ENCODE assay signal across 12 cellular contexts in the genomic region with DNA sequence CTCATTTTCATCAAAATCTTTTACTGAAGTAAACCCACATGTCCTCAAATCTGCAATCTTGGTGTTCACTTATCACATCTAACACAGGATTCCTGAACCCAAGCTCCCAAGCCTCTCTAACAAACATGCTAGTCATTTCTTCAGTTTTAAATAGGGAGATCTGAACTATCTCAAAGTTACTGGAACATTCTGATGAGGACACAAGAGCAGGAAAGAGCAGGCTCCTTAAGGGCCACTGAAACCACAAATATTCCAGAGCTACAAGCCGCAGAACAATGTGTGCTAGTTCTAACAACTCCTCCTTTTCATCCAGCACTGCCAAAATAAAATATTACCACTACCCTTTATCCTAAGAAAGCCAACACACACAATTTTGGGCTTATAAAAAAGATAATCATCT. TPM values are rescaled to one million over a fixed set of nuclear protein-coding genes. Genes with fewer than 3 reads are reported as not detected.
DNase-seq lines count a peak whose midpoint lies in the region; ATAC-seq and TF ChIP-seq lines count a peak whose summit lies in the region.
"Had no signal": no experiment of that assay in that cellular context is flagged by ENCODE, and none has a peak within 500 bp of the region (broad histone marks: within the 10 kb centered on the region; RNA-seq: fewer than 3 reads in every experiment).

No MANE protein-coding gene starts in this region.

- H2AFZ ChIP-seq in IMR-90 (replicated peaks; ENCODE audit: low read length, poor library complexity) = no peak overlapping the region

- no peak overlapping the region for H3K27ac Mint-ChIP-seq in natural killer cell treated with Interleukin-12 subunit alpha and Interleukin-12 subunit beta and Interleukin-15 and Interleukin-18, amount 100 ng/mL, for 72 hours
- H3K27ac Mint-ChIP-seq: activated T-helper 17 cell treated with anti-CD3 and anti-CD28 coated beads, Interleukin-2, amount 50 U/mL, for 72 hours; dendritic cell treated with granulocyte-macrophage colony-stimulating factor and Interleukin-4, amounts not matched to agents 40 ng/mL and 50 ng/mL, for 4 days had no signal

- H3K9me3 Mint-ChIP-seq in natural killer cell treated with Interleukin-12 subunit alpha and Interleukin-12 subunit beta and Interleukin-15 and Interleukin-18, amount 100 ng/mL, for 72 hours = no peaks in the 10 kb centered on the region

- no peak overlapping the region for H3K4ac ChIP-seq in IMR-90 (ENCODE audit: low read depth, low read length)

- no peak overlapping the region for H3K4me2 ChIP-seq in IMR-90 (ENCODE audit: low read depth, low read length)

- H3K27ac ChIP-seq in IMR-90 (ENCODE audit: insufficient read depth, low read length) = no peak overlapping the region
- peak overlapping the region; percentile 65 to 82 for H3K27ac ChIP-seq in coronary artery
- H3K27ac ChIP-seq in left lung = peak overlapping the region in 1 of 2 donors; percentile 73
- peak overlapping the region; percentile 35 to 91 (median 64) for H3K27ac ChIP-seq in tibial nerve

- no peak overlapping the region for H2AK9ac ChIP-seq in IMR-90 (replicated peaks; ENCODE audit: low read depth, low read length, poor library complexity)

- H3K27me3 ChIP-seq in IMR-90 (ENCODE audit: control insufficient read depth, insufficient read depth, low read length) (no peaks in the 10 kb centered on the region), left lung (no peaks in the 10 kb centered on the region), tibial nerve (no peaks in the 10 kb centered on the region)

- no peak overlapping the region for H3K4me3 Mint-ChIP-seq in natural killer cell treated with Interleukin-12 subunit alpha and Interleukin-12 subunit beta and Interleukin-15 and Interleukin-18, amount 100 ng/mL, for 72 hours
- H3K4me3 Mint-ChIP-seq: activated T-helper 17 cell treated with anti-CD3 and anti-CD28 coated beads, Interleukin-2, amount 50 U/mL, for 72 hours; dendritic cell treated with granulocyte-macrophage colony-stimulating factor and Interleukin-4, amounts not matched to agents 40 ng/mL and 50 ng/mL, for 4 days had no signal

- no peak overlapping the region for H3K56ac ChIP-seq in IMR-90 (ENCODE audit: extremely low read depth, insufficient read depth, low read length)

- H3K36me3 Mint-ChIP-seq in natural killer cell treated with Interleukin-12 subunit alpha and Interleukin-12 subunit beta and Interleukin-15 and Interleukin-18, amount 100 ng/mL, for 72 hours = no peaks in the 10 kb centered on the region

- no peak overlapping the region for H2BK20ac ChIP-seq in IMR-90 (ENCODE audit: low read depth, low read length)

- no peak for TF ChIP-seq RAD21 in IMR-90 (IDR thresholded peaks at IDR 0.05; ENCODE audit: low read length)

- H3K23ac ChIP-seq in IMR-90 (ENCODE audit: low read depth, low read length) = no peak overlapping the region

- no peak overlapping the region for H2BK5ac ChIP-seq in IMR-90 (ENCODE audit: low read depth, low read length, poor library complexity, severe bottlenecking)

- TF ChIP-seq CTCF in IMR-90 (conservative IDR thresholded peaks at IDR 0.05; ENCODE audit: low read depth, low read length) = no peak
- no peak for TF ChIP-seq CTCF in coronary artery (IDR thresholded peaks at IDR 0.05)
- no peak for TF ChIP-seq CTCF in left lung (IDR thresholded peaks at IDR 0.05)
- TF ChIP-seq CTCF in tibial nerve (IDR thresholded peaks at IDR 0.05) = no peak

- no peaks in the 10 kb centered on the region for H3K9me1 ChIP-seq in IMR-90 (ENCODE audit: insufficient read depth, low read length)

- CTCF ChIA-PET in IMR-90 (lab: Yijun Ruan, JAX) = interaction anchor here (1.2 kb wide), 1 partner anchor 29 kb away, joined by 3 read pairs; no protein-coding TSS in a partner anchor

- H3K9me3 ChIP-seq in IMR-90 (ENCODE audit: control insufficient read depth, insufficient read depth, low read length) = no peaks in the 10 kb centered on the region
- no peaks in the 10 kb centered on the region for H3K9me3 ChIP-seq in left lung
- no peaks in the 10 kb centered on the region for H3K9me3 ChIP-seq in tibial nerve

- no peaks in the 10 kb centered on the region for H3K27me3 Mint-ChIP-seq in natural killer cell treated with Interleukin-12 subunit alpha and Interleukin-12 subunit beta and Interleukin-15 and Interleukin-18, amount 100 ng/mL, for 72 hours
- H3K27me3 Mint-ChIP-seq: activated T-helper 17 cell treated with anti-CD3 and anti-CD28 coated beads, Interleukin-2, amount 50 U/mL, for 72 hours; dendritic cell treated with granulocyte-macrophage colony-stimulating factor and Interleukin-4, amounts not matched to agents 40 ng/mL and 50 ng/mL, for 4 days had no signal

- dilution Hi-C loops in IMR-90 (cut with HindIII; ENCODE audit: low sequenced_read_pairs, unreplicated experiment) = no loop called here

- DNase-seq in IMR-90 (peak; percentile 6), coronary artery (ENCODE audit: low spot score) (no peak), left lung (no peak), tibial nerve (ENCODE audit: low spot score in 2 of 2) (peak in 1 of 2 donors; percentile 59), T1000 (lab: John Stamatoyannopoulos, UW) (no peak)
- DNase-seq in natural killer cell treated with Interleukin-12 subunit alpha and Interleukin-12 subunit beta and Interleukin-15 and Interleukin-18, amount 100 ng/mL, for 72 hours (ENCODE audit: low spot score) = no peak
- DNase-seq in stimulated activated CD4-positive, alpha-beta T cell treated with anti-CD3 and anti-CD28 coated beads, Interleukin-4, amount 100 ng/mL, for 4 hours = no peak
- DNase-seq: activated CD4-positive, alpha-beta T cell treated with anti-CD3 and anti-CD28 coated beads for 1 hour; NCI-H774 had no signal

- ATAC-seq in IMR-90 (ENCODE audit: low read depth) (no peak), left lung (peak; percentile 89), HG02678 (IDR thresholded peaks at IDR 0.05; ENCODE audit: unreplicated experiment) (no peak)
- no peak for ATAC-seq in natural killer cell treated with Interleukin-12 subunit alpha and Interleukin-12 subunit beta and Interleukin-15 and Interleukin-18, amount 100 ng/mL, for 72 hours
- ATAC-seq: activated T-helper 17 cell treated with anti-CD3 and anti-CD28 coated beads, Interleukin-2, amount 50 U/mL, for 72 hours had no signal

- POLR2A ChIA-PET in IMR-90 (lab: Charles Lee; ENCODE audit: unreplicated experiment) = no interaction called here

- H3K4me3 ChIP-seq in IMR-90 (ENCODE audit: insufficient read depth, low read depth, low read length) = no peak overlapping the region
- H3K4me3 ChIP-seq in coronary artery = no peak overlapping the region
- no peak overlapping the region for H3K4me3 ChIP-seq in left lung
- H3K4me3 ChIP-seq in tibial nerve = no peak overlapping the region

- no peaks in the 10 kb centered on the region for H3K36me3 ChIP-seq in IMR-90 (ENCODE audit: control insufficient read depth, insufficient read depth, low read length)
- no peaks in the 10 kb centered on the region for H3K36me3 ChIP-seq in left lung
- H3K36me3 ChIP-seq in tibial nerve = no peaks in the 10 kb centered on the region

- no peak overlapping the region for H2BK15ac ChIP-seq in IMR-90 (ENCODE audit: low read depth, low read length)

- no TSS peak for BruUV-seq in IMR-90 (replicated peaks; lab: Mats Ljungman, UMichigan)

- H3K4me1 Mint-ChIP-seq in natural killer cell treated with Interleukin-12 subunit alpha and Interleukin-12 subunit beta and Interleukin-15 and Interleukin-18, amount 100 ng/mL, for 72 hours (ENCODE audit: low read depth in 2 of 2) = peaks cover 0 to 2% of the 10 kb centered on the region in 2 donors
- H3K4me1 Mint-ChIP-seq: activated T-helper 17 cell treated with anti-CD3 and anti-CD28 coated beads, Interleukin-2, amount 50 U/mL, for 72 hours had no signal

- in situ Hi-C loops in IMR-90 (cut with MboI; ENCODE audit: low sequenced_read_pairs) = no loop called here

- no peaks in the 10 kb centered on the region for H3K4me1 ChIP-seq in IMR-90 (ENCODE audit: control insufficient read depth, insufficient read depth, low read length)
- no peaks in the 10 kb centered on the region for H3K4me1 ChIP-seq in left lung
- peaks cover 0 to 19% (median 2%) of the 10 kb centered on the region in 4 donors for H3K4me1 ChIP-seq in tibial nerve

- no peak overlapping the region for H3K18ac ChIP-seq in IMR-90 (ENCODE audit: low read depth, low read length)

- no peak overlapping the region for H3K14ac ChIP-seq in IMR-90 (replicated peaks; ENCODE audit: low read depth, low read length)

- H2BK120ac ChIP-seq in IMR-90 (ENCODE audit: low read depth, low read length) = no peak overlapping the region

- no peak for TF ChIP-seq POLR2A in IMR-90 (IDR thresholded peaks at IDR 0.05; ENCODE audit: low read depth, low read length)
- TF ChIP-seq POLR2A in tibial nerve (IDR thresholded peaks at IDR 0.05) = peak in 1 of 2 donors; percentile 13

- H4K8ac ChIP-seq in IMR-90 (ENCODE audit: low read depth in 2 of 2, low read length in 2 of 2) = no peak overlapping the region

- no peak overlapping the region for H4K91ac ChIP-seq in IMR-90 (ENCODE audit: insufficient read depth, low read depth, low read length)

- no CpG with 5 or more reads among the region's 1 CpG for WGBS in IMR-90 (ENCODE audit: extremely low coverage in 2 of 2, insufficient read length in 1 of 2), 2 experiments
- WGBS in tibial nerve, 2 donors = 42 to 55% methylated on average over 1 of the region's 1 CpG

- H4K5ac ChIP-seq in IMR-90 (ENCODE audit: low read depth, low read length) = no peak overlapping the region

- intact Hi-C loops in IMR-90 (cut with micrococcal nuclease) (no loop called here), left lung (cut with DNase I) (no loop called here)

- H3K9ac ChIP-seq in IMR-90 (ENCODE audit: low read depth, low read length) = no peak overlapping the region

- H2AK5ac ChIP-seq in IMR-90 (ENCODE audit: low read depth, low read length) = no peak overlapping the region

- TF ChIP-seq EP300 in tibial nerve (IDR thresholded peaks at IDR 0.05) = peak in 1 of 2 donors; percentile 92

- H4K20me1 ChIP-seq in IMR-90 (ENCODE audit: insufficient read depth, low read length) = no peaks in the 10 kb centered on the region

- no peaks in the 10 kb centered on the region; a peak in 2 of 4 replicates for H3K79me1 ChIP-seq in IMR-90 (ENCODE audit: low read depth in 1 of 2, low read length in 2 of 2)

TF ChIP-seq in IMR-90, 13 proteins besides CTCF, POLR2A, EP300 and RAD21 (continues in another document):
- TF ChIP-seq CEBPB (IDR thresholded peaks at IDR 0.05; ENCODE audit: low read depth, low read length) = no peak
- TF ChIP-seq CHD1 (IDR thresholded peaks at IDR 0.05; ENCODE audit: low read depth, low read length) = no peak
- no peak for TF ChIP-seq BHLHE40 (IDR thresholded peaks at IDR 0.05; ENCODE audit: low read depth, low read length)
- TF ChIP-seq MAZ (IDR thresholded peaks at IDR 0.05; ENCODE audit: borderline replicate concordance, low read depth, low read length) = no peak
- no peak for TF ChIP-seq SMC3 (IDR thresholded peaks at IDR 0.05; ENCODE audit: low read depth, low read length)

RNA-seq across cellular contexts. Expression of gene WARS2, which starts 38.9 kb away (rescaled TPM):
- 18.3 and 20.3 TPM in 2 replicates for total RNA-seq in IMR-90 (2012; rRNA removed)
- polyA plus RNA-seq in IMR-90 (2012; rRNA removed) = 5.2 and 5.7 TPM in 2 replicates
- polyA plus RNA-seq in IMR-90 (2012; cell fraction: cytosol; rRNA removed) = 2.8 TPM in 2 replicates
- polyA plus RNA-seq in IMR-90 (2012; cell fraction: nucleus; rRNA removed; ENCODE audit: low replicate concordance) = 2.0 and 4.6 TPM in 2 replicates
- 10 to 100 TPM; 12.7 to 14.0 TPM for total RNA-seq in left lung
- total RNA-seq in tibial nerve = 10 to 100 TPM; 18.9 to 31.0 (median 22.0) TPM
- 10 to 100 TPM; 14.3 to 17.1 TPM for total RNA-seq in natural killer cell treated with Interleukin-12 subunit alpha and Interleukin-12 subunit beta and Interleukin-15 and Interleukin-18, amount 100 ng/mL, for 72 hours
